8 cellular contexts compared by ENCODE assay signal in the genomic region with DNA sequence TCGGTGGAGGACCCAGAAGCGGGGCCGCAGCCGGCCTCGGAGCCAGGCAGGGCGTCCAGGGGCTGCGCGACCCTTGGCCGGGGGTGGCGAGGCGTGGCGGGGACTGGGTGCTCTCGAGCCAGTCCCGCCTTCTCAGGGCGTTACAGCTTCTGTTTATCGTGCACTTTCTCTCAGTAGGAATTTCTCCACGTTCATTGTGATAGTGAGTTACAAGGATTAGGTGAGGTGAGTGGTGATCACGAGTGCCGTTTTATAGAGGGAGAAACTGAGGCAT. TPM values are rescaled to one million over a fixed set of nuclear protein-coding genes. Genes with fewer than 3 reads are reported as not detected.
DNase-seq lines count a peak whose midpoint lies in the region; ATAC-seq and TF ChIP-seq lines count a peak whose summit lies in the region.

No MANE protein-coding gene starts in this region.

- H3K79me2 ChIP-seq in mammary epithelial cell (ENCODE audit: insufficient read depth, low read length) = peaks cover 52% of the 10 kb centered on the region

- peak overlapping the region; percentile 86 for H2AFZ ChIP-seq in mammary epithelial cell (ENCODE audit: low read depth, low read length)

- peaks cover 48% of the 10 kb centered on the region for H3K36me3 Mint-ChIP-seq in CD8-positive, alpha-beta T cell

- H3K4me2 ChIP-seq in mammary epithelial cell (ENCODE audit: insufficient read depth, low read depth, low read length) = peak overlapping the region; percentile 85

- H3K36me3 ChIP-seq in CD8-positive, alpha-beta T cell (ENCODE audit: insufficient read depth, low read length) = peaks cover 6% of the 10 kb centered on the region
- H3K36me3 ChIP-seq in mammary epithelial cell (ENCODE audit: insufficient read depth, low read length) = peaks cover 6% of the 10 kb centered on the region
- peaks cover 39% of the 10 kb centered on the region for H3K36me3 ChIP-seq in mesodermal cell (ENCODE audit: control insufficient read depth, insufficient read depth, low read length)

- H3K4me3 Mint-ChIP-seq in CD8-positive, alpha-beta T cell = peak overlapping the region; percentile 93

- H3K9me3 ChIP-seq in CD8-positive, alpha-beta T cell (ENCODE audit: low read length) = no peaks in the 10 kb centered on the region
- H3K9me3 ChIP-seq in mammary epithelial cell (replicated peaks; ENCODE audit: insufficient read depth, low read length) = no peaks in the 10 kb centered on the region
- H3K9me3 ChIP-seq in mesodermal cell (ENCODE audit: control insufficient read depth, low read length) = no peaks in the 10 kb centered on the region

- no peaks in the 10 kb centered on the region for H3K9me3 Mint-ChIP-seq in CD8-positive, alpha-beta T cell

- in situ Hi-C loops in mammary epithelial cell (cut with MboI; ENCODE audit: low sequenced_read_pairs in 2 of 2) = loop anchor here in 1 of 2 donors (25.0 kb wide), 2 partner anchors 386 to 561 kb away; partner anchors contain the start of genes CYP4F3 and OR10H1

- peak overlapping the region; percentile 92 for H3K27ac Mint-ChIP-seq in CD8-positive, alpha-beta T cell

- POLR2A ChIA-PET in CD8-positive, alpha-beta T cell (lab: Charles Lee) = interaction anchor here (1.0 to 1.6 kb wide), 4 partner anchors 13 to 131 kb away, joined by 5 to 14 read pairs (median 6); partner anchors contain the start of genes FAM32A and KLF2

- H3K27me3 ChIP-seq in CD8-positive, alpha-beta T cell (ENCODE audit: insufficient read depth, low read length) = no peaks in the 10 kb centered on the region
- no peaks in the 10 kb centered on the region for H3K27me3 ChIP-seq in mammary epithelial cell (ENCODE audit: insufficient read depth, low read length)

- peak overlapping the region; percentile 99 for H3K4me3 ChIP-seq in CD8-positive, alpha-beta T cell (ENCODE audit: low read depth, low read length)
- peak overlapping the region; percentile 86 to 99 (median 95) for H3K4me3 ChIP-seq in mammary epithelial cell (replicated peaks in 1 of 3; ENCODE audit: insufficient read depth in 1 of 3, low read depth in 2 of 3, low read length in 3 of 3)
- H3K4me3 ChIP-seq in mesodermal cell (ENCODE audit: extremely low read depth, insufficient read depth, low read length, poor library complexity, severe bottlenecking) = peak overlapping the region; percentile 87

- peaks cover 59% of the 10 kb centered on the region for H3K4me1 ChIP-seq in CD8-positive, alpha-beta T cell (ENCODE audit: insufficient read depth, low read length)
- H3K4me1 ChIP-seq in mammary epithelial cell (ENCODE audit: insufficient read depth, low read length) (peaks cover 25% of the 10 kb centered on the region), mesodermal cell (ENCODE audit: control insufficient read depth, insufficient read depth, low read length, poor library complexity, severe bottlenecking) (peaks cover 5% of the 10 kb centered on the region)

- no peak for TF ChIP-seq CTCF in CD8-positive, alpha-beta T cell (IDR thresholded peaks at IDR 0.05)
- TF ChIP-seq CTCF in mammary epithelial cell (conservative IDR thresholded peaks at IDR 0.05 in 1 of 2, IDR thresholded peaks at IDR 0.05 in 1 of 2; ENCODE audit: extremely low read depth in 1 of 2, insufficient read depth in 1 of 2, low read depth in 1 of 2, low read length in 2 of 2) = no peak

- peak overlapping the region; percentile 81 for H3K9ac ChIP-seq in mammary epithelial cell (ENCODE audit: insufficient read depth, low read length)

- no peaks in the 10 kb centered on the region for H4K20me1 ChIP-seq in mammary epithelial cell (ENCODE audit: insufficient read depth, low read length)

- dilution Hi-C loops in mammary epithelial cell (cut with HindIII; ENCODE audit: low sequenced_read_pairs) = loop anchor here (10.0 kb wide), 1 partner anchor 57 kb away; no protein-coding TSS in a partner anchor

- no peak for DNase-seq in CD8-positive, alpha-beta T cell
- DNase-seq in mammary epithelial cell (no peak), hepatic stellate cell (ENCODE audit: low spot score) (no peak), SW480 (ENCODE audit: low spot score) (no peak)
- no peak for DNase-seq in stimulated activated CD4-positive, alpha-beta T cell treated with anti-CD3 and anti-CD28 coated beads, Interleukin-2, amount 100 ng/mL, for 48 hours

- no peak for ATAC-seq in CD8-positive, alpha-beta T cell
- ATAC-seq in HG03354 (IDR thresholded peaks at IDR 0.05; ENCODE audit: poor library complexity, severe bottlenecking, unreplicated experiment) (peak; percentile 17), HG03432 (IDR thresholded peaks at IDR 0.05; ENCODE audit: unreplicated experiment) (no peak)

- peak overlapping the region; percentile 98 for H3K27ac ChIP-seq in CD8-positive, alpha-beta T cell (ENCODE audit: low read depth, low read length)
- H3K27ac ChIP-seq in mammary epithelial cell (ENCODE audit: insufficient read depth, low read depth, low read length) (peak overlapping the region; percentile 74), mesodermal cell (ENCODE audit: low read depth, low read length, severe bottlenecking) (no peak overlapping the region)

- no TSS peak for BruUV-seq in mammary epithelial cell (replicated peaks; lab: Mats Ljungman, UMichigan)

- H3K4me1 Mint-ChIP-seq in CD8-positive, alpha-beta T cell (ENCODE audit: low read depth) = peaks cover 54% of the 10 kb centered on the region

- no peaks in the 10 kb centered on the region for H3K27me3 Mint-ChIP-seq in CD8-positive, alpha-beta T cell (ENCODE audit: low read depth)

- 2% methylated on average over 10 of the region's 19 CpGs for WGBS in mammary epithelial cell (ENCODE audit: low coverage, missing lambda C conversion rate)
- WGBS in mesodermal cell (ENCODE audit: insufficient coverage in 2 of 2), 2 experiments = 5 to 10% methylated on average over 10 to 16 of the region's 19 CpGs

- CTCF ChIA-PET in CD8-positive, alpha-beta T cell (lab: Charles Lee) = interaction anchor here (1.4 to 2.5 kb wide), 2 partner anchors 13 to 184 kb away, joined by 4 to 7 read pairs; no protein-coding TSS in a partner anchor
- CTCF ChIA-PET in mammary epithelial cell (lab: Charles Lee; ENCODE audit: low non-redundant PET) = no interaction called here

- intact Hi-C loops in CD8-positive, alpha-beta T cell (cut with DNase I, micrococcal nuclease) = loop anchor here (5.0 kb wide), 5 partner anchors 39 to 459 kb away; partner anchors contain the start of gene EPS15L1 (in 2 of the 2)
- intact Hi-C loops in mammary epithelial cell (cut with micrococcal nuclease) = no loop called here

RNA-seq across cellular contexts. Expression of gene AP1M1, which starts 0.6 kb away (rescaled TPM):
- 10 to 100 TPM; 76.2 to 83.4 TPM for total RNA-seq in CD8-positive, alpha-beta T cell
- 10 to 100 TPM; 60.7 to 66.1 TPM for total RNA-seq in mammary epithelial cell
- 74.9 TPM for polyA plus RNA-seq in mammary epithelial cell
- 70.4 TPM for polyA minus RNA-seq in mammary epithelial cell
- polyA plus RNA-seq in mesodermal cell (2013, experiment 1 of 2) = 91.2 TPM
- polyA plus RNA-seq in mesodermal cell (2013, experiment 2 of 2) = 75.4 TPM

RNA-seq across cellular contexts. Expression of gene FAM32A, which starts 13.1 kb away (rescaled TPM):
- 10 to 100 TPM; 59.7 to 60.4 TPM for total RNA-seq in CD8-positive, alpha-beta T cell
- 10 to 100 TPM; 57.3 to 59.5 TPM for total RNA-seq in mammary epithelial cell
- 90.5 TPM for polyA plus RNA-seq in mammary epithelial cell
- polyA minus RNA-seq in mammary epithelial cell = 28.6 TPM
- 88.8 TPM for polyA plus RNA-seq in mesodermal cell (2013, experiment 1 of 2)
- polyA plus RNA-seq in mesodermal cell (2013, experiment 2 of 2) = 83.7 TPM

RNA-seq across cellular contexts. Expression of gene CIB3, which starts 25.0 kb away (rescaled TPM):
- total RNA-seq in CD8-positive, alpha-beta T cell = not detected
- not detected for total RNA-seq in mammary epithelial cell
- polyA plus RNA-seq in mammary epithelial cell = not detected
- polyA minus RNA-seq in mammary epithelial cell = not detected
- polyA plus RNA-seq in mesodermal cell (2013, experiment 1 of 2) = not detected
- polyA plus RNA-seq in mesodermal cell (2013, experiment 2 of 2) = not detected

RNA-seq across cellular contexts. Expression of gene HSH2D, which starts 54.8 kb away (rescaled TPM):
- 10 to 100 TPM; 35.9 to 37.5 TPM for total RNA-seq in CD8-positive, alpha-beta T cell
- under 1 TPM; under 0.01 to 0.28 TPM for total RNA-seq in mammary epithelial cell
- 0.03 TPM for polyA plus RNA-seq in mammary epithelial cell
- polyA minus RNA-seq in mammary epithelial cell = not detected
- polyA plus RNA-seq in mesodermal cell (2013, experiment 1 of 2) = not detected
- not detected for polyA plus RNA-seq in mesodermal cell (2013, experiment 2 of 2)
